ENCODE assay signal across 8 cellular contexts in the genomic region with DNA sequence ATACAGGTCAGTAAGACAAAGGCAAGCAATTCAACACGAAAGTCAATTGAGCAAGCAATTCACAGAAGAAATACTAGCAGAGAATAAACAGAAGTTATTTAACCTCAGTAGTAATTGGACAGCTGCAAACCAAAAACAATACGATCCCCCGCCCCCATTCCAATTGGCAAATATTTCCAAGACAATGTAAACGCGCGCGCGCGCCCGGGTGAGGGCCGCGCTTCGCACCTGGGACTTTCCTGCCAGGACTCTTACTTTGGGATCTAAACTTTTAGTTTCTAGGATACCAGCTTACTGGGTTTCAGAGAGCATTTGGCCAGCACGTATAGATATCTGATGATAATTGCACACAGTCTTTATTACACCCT. TPM values are rescaled to one million over a fixed set of nuclear protein-coding genes. Genes with fewer than 3 reads are reported as not detected.
DNase-seq lines count a peak whose midpoint lies in the region; ATAC-seq and TF ChIP-seq lines count a peak whose summit lies in the region.

No MANE protein-coding gene starts in this region.

- H3K4me3 Mint-ChIP-seq in activated CD8-positive, alpha-beta T cell treated with anti-CD3 and anti-CD28 coated beads, Interleukin-2, amount 10 ng/mL, durations not matched to agents 7 days and 5 days: peak overlapping the region; percentile 81
- peak overlapping the region; percentile 88 for H3K4me3 Mint-ChIP-seq in osteocyte (ENCODE audit: unreplicated experiment)

- CTCF ChIA-PET in activated CD8-positive, alpha-beta T cell treated with anti-CD3 and anti-CD28 coated beads, Interleukin-2, amount 10 ng/mL, durations not matched to agents 7 days and 5 days (lab: Charles Lee): no interaction called here

- H3K27ac Mint-ChIP-seq in activated CD8-positive, alpha-beta T cell treated with anti-CD3 and anti-CD28 coated beads, Interleukin-2, amount 10 ng/mL, durations not matched to agents 7 days and 5 days: peak overlapping the region; percentile 76
- H3K27ac Mint-ChIP-seq in osteocyte (ENCODE audit: unreplicated experiment): peak overlapping the region; percentile 97

- H3K27ac ChIP-seq in foreskin keratinocyte: peak overlapping the region; percentile 63

- H3K27me3 ChIP-seq in foreskin keratinocyte: no peaks in the 10 kb centered on the region

- peaks cover 8% of the 10 kb centered on the region for H3K4me1 ChIP-seq in foreskin keratinocyte

- POLR2A ChIA-PET in activated CD8-positive, alpha-beta T cell treated with anti-CD3 and anti-CD28 coated beads, Interleukin-2, amount 10 ng/mL, durations not matched to agents 7 days and 5 days (lab: Charles Lee): interaction anchor here (1.4 to 2.0 kb wide), 3 partner anchors 9 to 65 kb away, joined by 5 to 14 read pairs (median 6); a partner anchor contains a TSS

- no peaks in the 10 kb centered on the region for H3K27me3 Mint-ChIP-seq in activated CD8-positive, alpha-beta T cell treated with anti-CD3 and anti-CD28 coated beads, Interleukin-2, amount 10 ng/mL, durations not matched to agents 7 days and 5 days (ENCODE audit: low read depth)
- no peaks in the 10 kb centered on the region for H3K27me3 Mint-ChIP-seq in osteocyte (ENCODE audit: unreplicated experiment)

- peaks cover 21% of the 10 kb centered on the region for H3K4me1 Mint-ChIP-seq in activated CD8-positive, alpha-beta T cell treated with anti-CD3 and anti-CD28 coated beads, Interleukin-2, amount 10 ng/mL, durations not matched to agents 7 days and 5 days (ENCODE audit: low read depth)
- H3K4me1 Mint-ChIP-seq in osteocyte (ENCODE audit: unreplicated experiment): peaks cover 25% of the 10 kb centered on the region

- peak overlapping the region; percentile 59 for H3K4me3 ChIP-seq in GM12865 (ENCODE audit: low read depth, low read length)

- ATAC-seq in activated CD8-positive, alpha-beta T cell treated with anti-CD3 and anti-CD28 coated beads, Interleukin-2, amount 10 ng/mL, durations not matched to agents 7 days and 5 days: no peak
- ATAC-seq in foreskin keratinocyte (peak; percentile 22), HG02852 (IDR thresholded peaks at IDR 0.05; ENCODE audit: unreplicated experiment) (no peak), HG03520 (IDR thresholded peaks at IDR 0.05; ENCODE audit: unreplicated experiment) (no peak)

- TF ChIP-seq CTCF in GM12865 (IDR thresholded peaks at IDR 0.05; ENCODE audit: insufficient read depth, low read depth, low read length, missing control alignments) (no peak), foreskin keratinocyte (conservative IDR thresholded peaks at IDR 0.05) (no peak), osteocyte (IDR thresholded peaks at IDR 0.05) (no peak)

- H3K9me3 Mint-ChIP-seq in activated CD8-positive, alpha-beta T cell treated with anti-CD3 and anti-CD28 coated beads, Interleukin-2, amount 10 ng/mL, durations not matched to agents 7 days and 5 days (ENCODE audit: insufficient read depth): no peaks in the 10 kb centered on the region
- H3K9me3 Mint-ChIP-seq in osteocyte (ENCODE audit: unreplicated experiment): no peaks in the 10 kb centered on the region

- H3K36me3 Mint-ChIP-seq in activated CD8-positive, alpha-beta T cell treated with anti-CD3 and anti-CD28 coated beads, Interleukin-2, amount 10 ng/mL, durations not matched to agents 7 days and 5 days (ENCODE audit: low read depth): peaks cover 38% of the 10 kb centered on the region
- peaks cover 19% of the 10 kb centered on the region for H3K36me3 Mint-ChIP-seq in osteocyte (ENCODE audit: unreplicated experiment)

- DNase-seq in GM12865 (ENCODE audit: low read depth): no peak
- DNase-seq in NCI-H1092 (lab: John Stamatoyannopoulos, UW): peak; percentile 2
- DNase-seq in activated CD8-positive, alpha-beta T cell treated with anti-CD3 and anti-CD28 coated beads, Interleukin-2, amount 10 ng/mL, durations not matched to agents 7 days and 5 days: no peak
- DNase-seq in foreskin keratinocyte: no peak
- DNase-seq in osteocyte (ENCODE audit: extremely low spot score, unreplicated experiment): no peak
- DNase-seq in activated CD4-positive, CD25-positive, alpha-beta regulatory T cell (lab: John Stamatoyannopoulos, UW): no peak

RNA-seq across cellular contexts. Expression of a gene that starts 8.5 kb away (rescaled TPM):
- 10 to 100 TPM; 43.4 to 46.3 TPM for total RNA-seq in activated CD8-positive, alpha-beta T cell treated with anti-CD3 and anti-CD28 coated beads, Interleukin-2, amount 10 ng/mL, durations not matched to agents 7 days and 5 days
- total RNA-seq in foreskin keratinocyte: 27.4 and 29.3 TPM in 2 replicates
- 20.5 and 22.7 TPM in 2 replicates for polyA plus RNA-seq in foreskin keratinocyte
- total RNA-seq in osteocyte: 46.5 and 55.4 TPM in 2 replicates
